In genomic region chr1:181260271-181260670, GRCh38 we compare ENCODE assay signal across 19 cellular contexts.
"Had no signal": no experiment of that assay in that cellular context is flagged by ENCODE, and none has a peak within 500 bp of the region (broad histone marks: within the 10 kb centered on the region; RNA-seq: fewer than 3 reads in every experiment).

No MANE protein-coding gene starts in this region.

- H3K36me3 ChIP-seq: colonic mucosa, esophagus squamous epithelium, gastrocnemius medialis, heart right ventricle, left lung, lower lobe of right lung had no signal

- DNase-seq: colonic mucosa; cortex of kidney; effector CD8-positive, alpha-beta T cell; esophagus squamous epithelium; foreskin fibroblast; foreskin melanocyte; gastrocnemius medialis; glutamatergic neuron; head of caudate nucleus; heart right ventricle; hippocampal formation; left cardiac atrium; left lung; left ventricle myocardium superior; lower lobe of right lung; mesenchymal stem cell; mucosa of descending colon had no signal

- H3K4me3 Mint-ChIP-seq: dendritic cell treated with granulocyte-macrophage colony-stimulating factor and Interleukin-4, amounts not matched to agents 40 ng/mL and 50 ng/mL, for 4 days; mesothelial cell of epicardium had no signal

- H3K27ac Mint-ChIP-seq: dendritic cell treated with granulocyte-macrophage colony-stimulating factor and Interleukin-4, amounts not matched to agents 40 ng/mL and 50 ng/mL, for 4 days; mesothelial cell of epicardium had no signal

- H3K36me3 Mint-ChIP-seq: mesothelial cell of epicardium had no signal

- H3K27me3 ChIP-seq: colonic mucosa, gastrocnemius medialis, left lung had no signal

- H3K4me3 ChIP-seq: colonic mucosa, esophagus squamous epithelium, gastrocnemius medialis, heart right ventricle, left lung, lower lobe of right lung, mucosa of descending colon had no signal

- H3K4me1 Mint-ChIP-seq: mesothelial cell of epicardium had no signal

- ATAC-seq: gastrocnemius medialis, heart right ventricle, left cardiac atrium, left lung, left ventricle myocardium superior, lower lobe of right lung, mucosa of descending colon had no signal

- H3K4me1 ChIP-seq: colonic mucosa, esophagus squamous epithelium, gastrocnemius medialis, heart right ventricle, left lung, lower lobe of right lung had no signal

- H3K27ac ChIP-seq: colonic mucosa, esophagus squamous epithelium, gastrocnemius medialis, heart right ventricle, left lung, lower lobe of right lung had no signal

- H3K9me3 ChIP-seq: colonic mucosa, esophagus squamous epithelium, gastrocnemius medialis, lower lobe of right lung had no signal
